Comparison of ENCODE assay signal across 6 cellular contexts in genomic region chr6:43074847-43075741, GRCh38. TPM values are rescaled to one million over a fixed set of nuclear protein-coding genes. Genes with fewer than 3 reads are reported as not detected.
DNase-seq lines count a peak whose midpoint lies in the region; ATAC-seq and TF ChIP-seq lines count a peak whose summit lies in the region.

No MANE protein-coding gene starts in this region.

- H3K4me3 Mint-ChIP-seq in CD14-positive monocyte (peak overlapping the region; percentile 50 to 77), WTC11 (peak overlapping the region; percentile 74), Caco-2 (ENCODE audit: unreplicated experiment) (no peak overlapping the region)

- POLR2A ChIA-PET in WTC11 (lab: Charles Lee), result interaction anchor here (0.6 to 2.6 kb wide), 11 partner anchors 12 to 212 kb away, joined by 3 to 10 read pairs (median 5); partner anchors contain the start of genes KLHDC3, MEA1 and PPP2R5D
- POLR2A ChIA-PET in Caco-2 (lab: Charles Lee), result interaction anchor here (0.5 to 1.6 kb wide), 9 partner anchors 15 to 293 kb away, joined by 3 to 17 read pairs (median 7); partner anchors contain the start of genes BICRAL, CUL7, CUL9 and KLC4

- H3K18ac ChIP-seq in mesendoderm (ENCODE audit: low read length), result peak overlapping the region; percentile 28

- H2BK5ac ChIP-seq in mesendoderm (ENCODE audit: low read length), result peak overlapping the region; percentile 32

- peaks cover 10 to 17% of the 10 kb centered on the region in 2 donors for H3K36me3 Mint-ChIP-seq in CD14-positive monocyte
- H3K36me3 Mint-ChIP-seq in WTC11, result no peaks in the 10 kb centered on the region; the same call in 1 of the 2 replicates
- H3K36me3 Mint-ChIP-seq in Caco-2 (ENCODE audit: insufficient read depth, unreplicated experiment), result peaks cover 14% of the 10 kb centered on the region

- no TSS peak for BruUV-seq in Caco-2 (replicated peaks; lab: Mats Ljungman, UMichigan)

- H3K4me3 ChIP-seq in mesendoderm (ENCODE audit: low read length), result no peak overlapping the region
- H3K4me3 ChIP-seq in Caco-2 (ENCODE audit: low read depth, low read length), result no peak overlapping the region

- H3K9me3 Mint-ChIP-seq in CD14-positive monocyte (peaks cover 0 to 3% (median 0%) of the 10 kb centered on the region in 7 donors), WTC11 (no peaks in the 10 kb centered on the region), Caco-2 (ENCODE audit: unreplicated experiment) (no peaks in the 10 kb centered on the region)

- peak overlapping the region; percentile 36 for H3K23ac ChIP-seq in mesendoderm (ENCODE audit: low read length)

- no peaks in the 10 kb centered on the region for H3K36me3 ChIP-seq in mesendoderm (ENCODE audit: control insufficient read depth, insufficient read depth, low read length)
- H3K36me3 ChIP-seq in Caco-2 (ENCODE audit: control insufficient read depth, insufficient read depth, low read length), result peaks cover 2% of the 10 kb centered on the region; the same call in 1 of the 2 replicates

- no peaks in the 10 kb centered on the region for H3K9me3 ChIP-seq in Caco-2

- no peaks in the 10 kb centered on the region for H3K27me3 ChIP-seq in mesendoderm (ENCODE audit: insufficient read depth, low read length, poor library complexity)
- H3K27me3 ChIP-seq in Caco-2 (replicated peaks; ENCODE audit: control insufficient read depth, insufficient read depth, low read length), result no peaks in the 10 kb centered on the region

- peaks cover 5% of the 10 kb centered on the region for H3K79me1 ChIP-seq in mesendoderm (ENCODE audit: low read length)

- ATAC-seq in WTC11, result no peak

- peaks cover 24 to 32% (median 30%) of the 10 kb centered on the region in 3 donors for H3K27me3 Mint-ChIP-seq in CD14-positive monocyte (ENCODE audit: low read depth in 3 of 3)
- no peaks in the 10 kb centered on the region; the same call in 1 of the 2 replicates for H3K27me3 Mint-ChIP-seq in WTC11 (ENCODE audit: low read depth)
- H3K27me3 Mint-ChIP-seq in Caco-2 (ENCODE audit: insufficient read depth, unreplicated experiment), result no peaks in the 10 kb centered on the region

- H2BK15ac ChIP-seq in mesendoderm (replicated peaks; ENCODE audit: low read depth), result no peak overlapping the region

- no peak for TF ChIP-seq CTCF in CD14-positive monocyte (IDR thresholded peaks at IDR 0.05)
- no peak for TF ChIP-seq CTCF in WTC11 (IDR thresholded peaks at IDR 0.05)
- no peak for TF ChIP-seq CTCF in Caco-2 (IDR thresholded peaks at IDR 0.05; ENCODE audit: insufficient read depth in 1 of 2, low read depth in 1 of 2, low read length in 1 of 2, severe bottlenecking in 1 of 2, unreplicated experiment in 1 of 2)

- no peak for DNase-seq in CD14-positive monocyte (ENCODE audit: low spot score)
- DNase-seq in WTC11 (ENCODE audit: low spot score), result no peak
- no peak for DNase-seq in mesendoderm
- DNase-seq in NCI-H1092 treated with DMSO at 0.1 percent for 48 hours (lab: John Stamatoyannopoulos, UW), result no peak
- no peak for DNase-seq in Kasumi-1 (lab: John Stamatoyannopoulos, UW)
- no peak for DNase-seq in Caco-2

- peak overlapping the region; percentile 46 for H3K27ac ChIP-seq in mesendoderm (ENCODE audit: low read depth, low read length)

- peak overlapping the region; percentile 83 for H3K4me2 ChIP-seq in mesendoderm (ENCODE audit: low read length)

- CTCF ChIA-PET in WTC11 (lab: Charles Lee), result interaction anchor here (0.6 to 3.2 kb wide), 20 partner anchors 14 to 233 kb away, joined by 3 to 50 read pairs (median 4); partner anchors contain the start of genes CNPY3, CRIP3, DNPH1 and GNMT
- CTCF ChIA-PET in Caco-2 (lab: Charles Lee), result interaction anchor here (0.6 to 1.2 kb wide), 2 partner anchors 21 to 69 kb away, joined by 8 to 10 read pairs; no protein-coding TSS in a partner anchor

- intact Hi-C loops in CD14-positive monocyte (cut with micrococcal nuclease), result no loop called here
- intact Hi-C loops in Caco-2 (cut with micrococcal nuclease; ENCODE audit: unreplicated experiment), result no loop called here

- no peak overlapping the region for H4K8ac ChIP-seq in mesendoderm (ENCODE audit: low read depth, low read length)

- H3K4me1 ChIP-seq in mesendoderm (ENCODE audit: control insufficient read depth, low read depth, low read length), result peaks cover 17% of the 10 kb centered on the region
- peaks cover 24% of the 10 kb centered on the region for H3K4me1 ChIP-seq in Caco-2

- H3K9ac ChIP-seq in mesendoderm (ENCODE audit: low read length), result peak overlapping the region; percentile 63

- H3K4me1 Mint-ChIP-seq in CD14-positive monocyte (peaks cover 15% of the 10 kb centered on the region), WTC11 (peaks cover 39% of the 10 kb centered on the region), Caco-2 (ENCODE audit: low read depth, unreplicated experiment) (peaks cover 17% of the 10 kb centered on the region)

- H3K27ac Mint-ChIP-seq in CD14-positive monocyte, result peak overlapping the region in 1 of 7 donors; percentile 57
- no peak overlapping the region for H3K27ac Mint-ChIP-seq in WTC11
- H3K27ac Mint-ChIP-seq in Caco-2 (ENCODE audit: unreplicated experiment), result no peak overlapping the region

- no peak overlapping the region for H4K5ac ChIP-seq in mesendoderm (ENCODE audit: low read length)

- H3K4ac ChIP-seq in mesendoderm (ENCODE audit: low read depth, low read length), result no peak overlapping the region

- no peak overlapping the region for H2BK120ac ChIP-seq in mesendoderm (ENCODE audit: low read depth, low read length)

- peak overlapping the region; percentile 85 for H3K56ac ChIP-seq in mesendoderm (ENCODE audit: low read length)

- H3K79me2 ChIP-seq in mesendoderm (ENCODE audit: control insufficient read depth, insufficient read depth, low read length), result peaks cover 36% of the 10 kb centered on the region

- WGBS in mesendoderm (ENCODE audit: extremely low coverage, insufficient coverage, low lambda C conversion rate), result no CpG with 5 or more reads among the region's 6 CpGs

- H2AK5ac ChIP-seq in mesendoderm (ENCODE audit: low read length), result peak overlapping the region; percentile 73

TF ChIP-seq in WTC11, 78 proteins besides CTCF, POLR2A, EP300 and RAD21 (continues in another document):
- TF ChIP-seq ZNF416 (CRISPR knock-in tag; IDR thresholded peaks at IDR 0.05), result no peak
- no peak for TF ChIP-seq ZNF121 (CRISPR knock-in tag; IDR thresholded peaks at IDR 0.05)
- peak; percentile 62 for TF ChIP-seq PRDM15 (CRISPR knock-in tag; IDR thresholded peaks at IDR 0.05)

RNA-seq across cellular contexts. Expression of gene PTK7, which starts 1.0 kb away (rescaled TPM):
- not detected for polyA plus RNA-seq in CD14-positive monocyte
- total RNA-seq in WTC11 (2021) (151 to 165 TPM (median 160 TPM) in 3 replicates), Caco-2 (2022) (175 and 180 TPM in 2 replicates)
- polyA plus RNA-seq in mesendoderm (2013, experiment 1 of 2), result 62.6 TPM
- polyA plus RNA-seq in mesendoderm (2013, experiment 2 of 2), result 63.6 TPM

RNA-seq across cellular contexts. Expression of gene KLC4, which starts 15.7 kb away (rescaled TPM):
- polyA plus RNA-seq in CD14-positive monocyte, result 1 to 10 TPM; 6.0 to 6.1 TPM
- total RNA-seq in WTC11 (2021), result 31.2 to 36.4 TPM (median 35.7 TPM) in 3 replicates
- polyA plus RNA-seq in mesendoderm (2013, experiment 1 of 2), result 11.9 TPM
- polyA plus RNA-seq in mesendoderm (2013, experiment 2 of 2), result 12.4 TPM
- total RNA-seq in Caco-2 (2022), result 47.7 and 52.7 TPM in 2 replicates

RNA-seq across cellular contexts. Expression of gene MRPL2, which starts 15.9 kb away (rescaled TPM):
- 10 to 100 TPM; 23.9 to 26.3 TPM for polyA plus RNA-seq in CD14-positive monocyte
- total RNA-seq in WTC11 (2021) (107 to 131 TPM (median 112 TPM) in 3 replicates), Caco-2 (2022) (123 and 124 TPM in 2 replicates)
- polyA plus RNA-seq in mesendoderm (2013, experiment 1 of 2), result 59.0 TPM
- 62.6 TPM for polyA plus RNA-seq in mesendoderm (2013, experiment 2 of 2)

RNA-seq across cellular contexts. Expression of gene CUL7, which starts 21.4 kb away (rescaled TPM):
- polyA plus RNA-seq in CD14-positive monocyte, result 1 to 10 TPM; 1.2 to 2.4 TPM
- total RNA-seq in WTC11 (2021), result 20.8 to 27.9 TPM (median 27.0 TPM) in 3 replicates
- polyA plus RNA-seq in mesendoderm (2013, experiment 1 of 2), result 5.4 TPM
- 5.2 TPM for polyA plus RNA-seq in mesendoderm (2013, experiment 2 of 2)
- total RNA-seq in Caco-2 (2022), result 25.3 and 26.7 TPM in 2 replicates

RNA-seq across cellular contexts. Expression of gene RRP36, which starts 53.7 kb away (rescaled TPM):
- 10 to 100 TPM; 43.3 to 52.5 TPM for polyA plus RNA-seq in CD14-positive monocyte
- 65.6 to 81.0 TPM (median 67.9 TPM) in 3 replicates for total RNA-seq in WTC11 (2021)
- polyA plus RNA-seq in mesendoderm (2013, experiment 1 of 2), result 126 TPM
- 127 TPM for polyA plus RNA-seq in mesendoderm (2013, experiment 2 of 2)
- total RNA-seq in Caco-2 (2022), result 71.0 and 74.9 TPM in 2 replicates
